8 cellular contexts compared by ENCODE assay signal in genomic region chr19:52269338-52270261, GRCh38. TPM values are rescaled to one million over a fixed set of nuclear protein-coding genes. Genes with fewer than 3 reads are reported as not detected.
DNase-seq lines count a peak whose midpoint lies in the region; ATAC-seq and TF ChIP-seq lines count a peak whose summit lies in the region.

TSS of gene ZNF766 (plus strand) at chr19:52269587. CDS start at chr19:52269614, 27 bp downstream.

- no peaks in the 10 kb centered on the region for H3K27me3 Mint-ChIP-seq in CD8-positive, alpha-beta T cell (ENCODE audit: low read depth)

- POLR2A ChIA-PET in CD8-positive, alpha-beta T cell (lab: Charles Lee), result interaction anchor here (1.7 kb wide), 1 partner anchor 80 kb away, joined by 4 read pairs; no protein-coding TSS in a partner anchor
- POLR2A ChIA-PET in activated CD8-positive, alpha-beta memory T cell treated with anti-CD3 and anti-CD28 coated beads for 36 hours (lab: Charles Lee), result interaction anchor here (0.7 kb wide), 1 partner anchor 8 kb away, joined by 10 read pairs; no protein-coding TSS in a partner anchor

- peaks cover 9% of the 10 kb centered on the region for H3K9me3 Mint-ChIP-seq in CD8-positive, alpha-beta T cell

- H3K27ac ChIP-seq in CD8-positive, alpha-beta T cell (ENCODE audit: low read depth, low read length), result peak within 1 kb of the TSS; percentile 96
- H3K27ac ChIP-seq in effector memory CD4-positive, alpha-beta T cell (ENCODE audit: insufficient read depth, low read length, poor library complexity, severe bottlenecking), result peak within 1 kb of the TSS; percentile 88

- intact Hi-C loops in CD8-positive, alpha-beta T cell (cut with DNase I, micrococcal nuclease), result loop anchor here (1.0 to 5.0 kb wide), 11 partner anchors 28 to 834 kb away; partner anchors contain the start of genes ZNF480 (in 2 of the 2), ZNF808 (in 2 of the 2), PPP2R1A (in 1 of the 2) and ZNF160 (in 1 of the 2)

- H3K27me3 ChIP-seq in CD8-positive, alpha-beta T cell (ENCODE audit: insufficient read depth, low read length), result no peaks in the 10 kb centered on the region
- H3K27me3 ChIP-seq in effector memory CD4-positive, alpha-beta T cell (replicated peaks; ENCODE audit: control insufficient read depth, insufficient read depth, low read length, poor library complexity, severe bottlenecking), result no peaks in the 10 kb centered on the region

- peaks cover 50% of the 10 kb centered on the region for H3K36me3 Mint-ChIP-seq in CD8-positive, alpha-beta T cell

- H3K4me1 ChIP-seq in CD8-positive, alpha-beta T cell (ENCODE audit: insufficient read depth, low read length), result peaks cover 13% of the 10 kb centered on the region
- peaks cover 3% of the 10 kb centered on the region for H3K4me1 ChIP-seq in effector memory CD4-positive, alpha-beta T cell (ENCODE audit: control insufficient read depth, insufficient read depth, low read length, poor library complexity, severe bottlenecking)

- H3K4me3 Mint-ChIP-seq in CD8-positive, alpha-beta T cell, result peak within 1 kb of the TSS; percentile 98

- peak; percentile 95 to 98 (median 98) for DNase-seq in CD8-positive, alpha-beta T cell
- DNase-seq in GM20000 (ENCODE audit: low spot score) (peak; percentile 96), HT-29 (ENCODE audit: low spot score) (peak; percentile 98), NOMO-1 (lab: John Stamatoyannopoulos, UW; ENCODE audit: unreplicated experiment in 2 of 2) (peak; percentile 94 to 97), medulla oblongata (ENCODE audit: extremely low spot score) (peak; percentile 97)
- peak; percentile 92 to 94 (median 94) for DNase-seq in effector memory CD4-positive, alpha-beta T cell
- peak; percentile 93 for DNase-seq in stimulated activated CD8-positive, alpha-beta memory T cell treated with anti-CD3 and anti-CD28 coated beads, Interleukin-12 subunit alpha, Interleukin-12 subunit beta, amount 100 ng/mL, for 1 hour (ENCODE audit: low read depth)

- no peaks in the 10 kb centered on the region for H3K36me3 ChIP-seq in CD8-positive, alpha-beta T cell (ENCODE audit: insufficient read depth, low read length)
- H3K36me3 ChIP-seq in effector memory CD4-positive, alpha-beta T cell (ENCODE audit: control insufficient read depth, insufficient read depth, low read length), result peaks cover 3% of the 10 kb centered on the region

- ATAC-seq in CD8-positive, alpha-beta T cell, result peak; percentile 98

- H3K27ac Mint-ChIP-seq in CD8-positive, alpha-beta T cell, result peak within 1 kb of the TSS; percentile 98

- H3K9me3 ChIP-seq in CD8-positive, alpha-beta T cell (ENCODE audit: low read length), result no peaks in the 10 kb centered on the region
- H3K9me3 ChIP-seq in effector memory CD4-positive, alpha-beta T cell (ENCODE audit: control insufficient read depth, low read length), result no peaks in the 10 kb centered on the region

- peaks cover 41% of the 10 kb centered on the region for H3K4me1 Mint-ChIP-seq in CD8-positive, alpha-beta T cell (ENCODE audit: low read depth)

- CTCF ChIA-PET in CD8-positive, alpha-beta T cell (lab: Charles Lee), result no interaction called here
- CTCF ChIA-PET in activated CD8-positive, alpha-beta memory T cell treated with anti-CD3 and anti-CD28 coated beads for 36 hours (lab: Charles Lee), result no interaction called here

- peak within 1 kb of the TSS; percentile 95 for H3K4me3 ChIP-seq in CD8-positive, alpha-beta T cell (ENCODE audit: low read depth, low read length)
- peak within 1 kb of the TSS; percentile 98 for H3K4me3 ChIP-seq in effector memory CD4-positive, alpha-beta T cell (ENCODE audit: insufficient read depth, low read depth, low read length, poor library complexity, severe bottlenecking)

- no peak for TF ChIP-seq CTCF in CD8-positive, alpha-beta T cell (IDR thresholded peaks at IDR 0.05)
- no peak for TF ChIP-seq CTCF in GM20000 (IDR thresholded peaks at IDR 0.05; ENCODE audit: extremely low read depth, missing control alignments)

RNA-seq across cellular contexts. Expression of gene ZNF766, which starts in this region (rescaled TPM):
- total RNA-seq in CD8-positive, alpha-beta T cell, result 10 to 100 TPM; 50.8 to 52.6 TPM
- 6.1 and 9.2 TPM in 2 replicates for total RNA-seq in HT-29 (2014; rRNA removed; shearing (Covaris generic))
- 10 to 100 TPM; 18.5 to 21.8 TPM for total RNA-seq in activated CD8-positive, alpha-beta memory T cell treated with anti-CD3 and anti-CD28 coated beads for 36 hours

Comparison
In these comparisons a context has a peak if more than half of its experiments do, and no peak if none do; other contexts are left out.
1. Peak in every context shown above with its lines: DNase-seq, ATAC-seq, H3K4me3 ChIP-seq and H3K27ac ChIP-seq.